In the genomic region with DNA sequence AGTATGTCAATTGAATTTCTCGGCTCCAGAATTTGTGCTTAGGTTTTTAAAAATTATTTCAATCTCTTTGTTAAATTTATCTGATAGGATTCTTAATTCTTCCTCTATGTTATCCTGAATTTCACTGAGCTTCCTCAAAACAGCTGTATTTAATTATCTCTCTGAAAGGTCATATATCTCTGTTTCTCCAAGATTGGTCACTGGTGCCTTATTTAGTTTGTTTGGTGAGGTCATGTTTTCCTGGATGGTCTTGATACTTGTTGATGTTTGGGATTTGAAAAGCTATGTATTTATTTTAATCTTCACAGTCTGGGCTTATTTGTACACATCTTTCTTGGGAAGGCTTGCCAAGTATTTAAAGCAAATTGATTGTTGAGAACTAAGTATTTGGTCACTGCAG, we compare ENCODE assay signal across 17 cellular contexts. TPM values are rescaled to one million over a fixed set of nuclear protein-coding genes. Genes with fewer than 3 reads are reported as not detected.
A peak's percentile ranks its signal among the peaks of the same experiment; 100 is the strongest.
DNase-seq lines count a peak whose midpoint lies in the region; ATAC-seq and TF ChIP-seq lines count a peak whose summit lies in the region.
"Had no signal": no experiment of that assay in that cellular context is flagged by ENCODE, and none has a peak within 500 bp of the region (broad histone marks: within the 10 kb centered on the region; RNA-seq: fewer than 3 reads in every experiment).

No MANE protein-coding gene starts in this region.

- no peaks in the 10 kb centered on the region; a peak in 2 of 4 replicates for H3K4me1 ChIP-seq in SK-N-SH (ENCODE audit: control insufficient read depth in 1 of 2, insufficient read depth in 2 of 2, low read depth in 1 of 2, low read length in 1 of 2)

- H3K27ac Mint-ChIP-seq in chondrocyte (ENCODE audit: unreplicated experiment), result no peak overlapping the region
- H3K27ac Mint-ChIP-seq: B cell; CD4-positive, CD25-positive, alpha-beta regulatory T cell; CD8-positive, alpha-beta memory T cell; HFFc6 had no signal

- H3K27ac ChIP-seq in SK-N-SH (ENCODE audit: low read depth in 2 of 2, low read length in 1 of 2), result no peak overlapping the region
- H3K27ac ChIP-seq: BLaER1 treated with 17β-estradiol and CSF1 and Interleukin-3, amounts not matched to agents 10 nM and 100 nM had no signal

- TF ChIP-seq RAD21 in SK-N-SH (IDR thresholded peaks at IDR 0.05; ENCODE audit: low read length), result no peak

- no peaks in the 10 kb centered on the region for H3K9me2 ChIP-seq in SK-N-SH

- no peaks in the 10 kb centered on the region for H3K27me3 ChIP-seq in SK-N-SH (ENCODE audit: insufficient read depth)
- H3K27me3 ChIP-seq: BLaER1 treated with 17β-estradiol and CSF1 and Interleukin-3, amounts not matched to agents 10 nM and 100 nM had no signal

- H4K20me1 ChIP-seq in SK-N-SH (ENCODE audit: insufficient read depth), result no peaks in the 10 kb centered on the region
- H4K20me1 ChIP-seq: BLaER1 treated with 17β-estradiol and CSF1 and Interleukin-3, amounts not matched to agents 10 nM and 100 nM had no signal

- ATAC-seq in HG02884 (IDR thresholded peaks at IDR 0.05; ENCODE audit: unreplicated experiment), result no peak
- ATAC-seq: HCT116 had no signal

- no peaks in the 10 kb centered on the region for H3K36me3 ChIP-seq in SK-N-SH (replicated peaks in 1 of 2; ENCODE audit: control insufficient read depth in 1 of 2, insufficient read depth in 2 of 2, low read length in 1 of 2)
- H3K36me3 ChIP-seq: BLaER1 treated with 17β-estradiol and CSF1 and Interleukin-3, amounts not matched to agents 10 nM and 100 nM had no signal

- WGBS in SK-N-SH (ENCODE audit: low lambda C conversion rate), result 58% methylated on average over 1 of the region's 1 CpG

- no peak overlapping the region for H2AFZ ChIP-seq in SK-N-SH (ENCODE audit: low read depth)

- CTCF ChIA-PET in SK-N-SH (lab: Yijun Ruan, JAX), result interaction anchor here (0.8 to 1.0 kb wide), 2 partner anchors 28 to 139 kb away, joined by 3 read pairs; no protein-coding TSS in a partner anchor

- POLR2A ChIA-PET in SK-N-SH (lab: Yijun Ruan, JAX), result no interaction called here

- TF ChIP-seq CTCF in SK-N-SH (IDR thresholded peaks at IDR 0.05) (no peak), fibroblast of villous mesenchyme (IDR thresholded peaks at IDR 0.05; ENCODE audit: insufficient read depth, low read depth, low read length) (no peak), chondrocyte (IDR thresholded peaks at IDR 0.05) (no peak)

- peaks cover 6% of the 10 kb centered on the region for H3K4me1 Mint-ChIP-seq in chondrocyte (ENCODE audit: low read depth)
- H3K4me1 Mint-ChIP-seq: CD4-positive, CD25-positive, alpha-beta regulatory T cell; CD8-positive, alpha-beta memory T cell had no signal

- H3F3A ChIP-seq in SK-N-SH (replicated peaks; ENCODE audit: insufficient read depth), result no peaks in the 10 kb centered on the region

- H3K79me2 ChIP-seq in SK-N-SH (ENCODE audit: insufficient read depth), result no peaks in the 10 kb centered on the region

- H3K4me3 Mint-ChIP-seq in chondrocyte (ENCODE audit: unreplicated experiment), result no peak overlapping the region
- H3K4me3 Mint-ChIP-seq: B cell; CD4-positive, CD25-positive, alpha-beta regulatory T cell; CD8-positive, alpha-beta memory T cell; HFFc6 had no signal

- H3K9me3 ChIP-seq in SK-N-SH, result no peaks in the 10 kb centered on the region

- H3K9me3 Mint-ChIP-seq in chondrocyte (ENCODE audit: low read depth), result peaks cover 5% of the 10 kb centered on the region
- H3K9me3 Mint-ChIP-seq: CD8-positive, alpha-beta memory T cell; HFFc6 had no signal

- no peaks in the 10 kb centered on the region for H3K36me3 Mint-ChIP-seq in chondrocyte (ENCODE audit: low read depth)

- no peak overlapping the region for H3K4me2 ChIP-seq in SK-N-SH

- no peak overlapping the region for H3K9ac ChIP-seq in SK-N-SH
- H3K9ac ChIP-seq: BLaER1 treated with 17β-estradiol and CSF1 and Interleukin-3, amounts not matched to agents 10 nM and 100 nM had no signal

- H3K27me3 Mint-ChIP-seq in chondrocyte (ENCODE audit: low read depth), result no peaks in the 10 kb centered on the region

- no peak overlapping the region for H3K4me3 ChIP-seq in SK-N-SH (ENCODE audit: low read depth in 2 of 2, low read length in 1 of 2)
- no peak overlapping the region for H3K4me3 ChIP-seq in fibroblast of villous mesenchyme (ENCODE audit: low read depth, low read length)
- H3K4me3 ChIP-seq: BLaER1 treated with 17β-estradiol and CSF1 and Interleukin-3, amounts not matched to agents 10 nM and 100 nM had no signal

- DNase-seq in SK-N-SH, result no peak
- peak; percentile 59 for DNase-seq in fibroblast of gingiva (ENCODE audit: low read depth)
- peak; percentile 52 for DNase-seq in fibroblast of villous mesenchyme (ENCODE audit: low read depth)
- DNase-seq in NCI-H1417 treated with DMSO at 0.1 percent for 48 hours (lab: John Stamatoyannopoulos, UW), result no peak
- no peak for DNase-seq in chondrocyte (ENCODE audit: low spot score)
- DNase-seq: CD4-positive, CD25-positive, alpha-beta regulatory T cell; CD8-positive, alpha-beta memory T cell; COR-L47; GDM1; GOT3; H7; HFFc6; IMR-90 had no signal

- TF ChIP-seq EP300 in SK-N-SH (IDR thresholded peaks at IDR 0.05; ENCODE audit: borderline replicate concordance in 1 of 2, low read depth in 1 of 2, low read length in 1 of 2), result no peak

TF ChIP-seq in SK-N-SH, 30 proteins besides CTCF, POLR2A, EP300 and RAD21:
- TF ChIP-seq, protein P1, sequence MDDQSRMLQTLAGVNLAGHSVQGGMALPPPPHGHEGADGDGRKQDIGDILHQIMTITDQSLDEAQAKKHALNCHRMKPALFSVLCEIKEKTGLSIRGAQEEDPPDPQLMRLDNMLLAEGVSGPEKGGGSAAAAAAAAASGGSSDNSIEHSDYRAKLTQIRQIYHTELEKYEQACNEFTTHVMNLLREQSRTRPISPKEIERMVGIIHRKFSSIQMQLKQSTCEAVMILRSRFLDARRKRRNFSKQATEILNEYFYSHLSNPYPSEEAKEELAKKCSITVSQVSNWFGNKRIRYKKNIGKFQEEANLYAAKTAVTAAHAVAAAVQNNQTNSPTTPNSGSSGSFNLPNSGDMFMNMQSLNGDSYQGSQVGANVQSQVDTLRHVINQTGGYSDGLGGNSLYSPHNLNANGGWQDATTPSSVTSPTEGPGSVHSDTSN (IDR thresholded peaks at IDR 0.05), result 0 out of 2 replicates have a peak, but pooled peaks have one; percentile 11
- TF ChIP-seq, protein P2, sequence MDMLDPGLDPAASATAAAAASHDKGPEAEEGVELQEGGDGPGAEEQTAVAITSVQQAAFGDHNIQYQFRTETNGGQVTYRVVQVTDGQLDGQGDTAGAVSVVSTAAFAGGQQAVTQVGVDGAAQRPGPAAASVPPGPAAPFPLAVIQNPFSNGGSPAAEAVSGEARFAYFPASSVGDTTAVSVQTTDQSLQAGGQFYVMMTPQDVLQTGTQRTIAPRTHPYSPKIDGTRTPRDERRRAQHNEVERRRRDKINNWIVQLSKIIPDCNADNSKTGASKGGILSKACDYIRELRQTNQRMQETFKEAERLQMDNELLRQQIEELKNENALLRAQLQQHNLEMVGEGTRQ (IDR thresholded peaks at IDR 0.05; ENCODE audit: borderline replicate concordance, low read depth, low read length), result no peak
- peak; percentile 72 for TF ChIP-seq TCF12 (IDR thresholded peaks at IDR 0.05)

RNA-seq across cellular contexts. Expression of a gene that starts 24.7 kb away (rescaled TPM):
- 4.6 and 7.2 TPM in 2 replicates for polyA plus RNA-seq in SK-N-SH (2012; rRNA removed)
- polyA plus RNA-seq in SK-N-SH (2012; cell fraction: cytosol; rRNA removed), result 5.1 and 5.8 TPM in 2 replicates
- 4.8 and 6.5 TPM in 2 replicates for polyA plus RNA-seq in SK-N-SH (2012; cell fraction: nucleus; rRNA removed)
- total RNA-seq in fibroblast of villous mesenchyme (22.2 and 28.5 TPM in 2 replicates), chondrocyte (14.0 to 16.7 TPM (median 16.6 TPM) in 3 replicates)

RNA-seq across cellular contexts. Expression of a gene that starts 44.0 kb away (rescaled TPM):
- polyA plus RNA-seq in SK-N-SH (2012; rRNA removed), result 52.0 and 63.2 TPM in 2 replicates
- 76.5 and 104 TPM in 2 replicates for polyA plus RNA-seq in SK-N-SH (2012; cell fraction: cytosol; rRNA removed)
- 20.4 and 21.6 TPM in 2 replicates for polyA plus RNA-seq in SK-N-SH (2012; cell fraction: nucleus; rRNA removed)
- 91.1 and 91.8 TPM in 2 replicates for total RNA-seq in fibroblast of villous mesenchyme
- total RNA-seq in chondrocyte, result 54.9 to 59.9 TPM (median 59.5 TPM) in 3 replicates

Comparison
In these comparisons a context has a peak if more than half of its experiments do, and no peak if none do; other contexts are left out.
1. DNase-seq: peak in fibroblast of gingiva (single experiment) and fibroblast of villous mesenchyme (single experiment); none in SK-N-SH (single experiment), NCI-H1417 treated with DMSO at 0.1 percent for 48 hours (single experiment) and chondrocyte (single experiment).